Comparison of ENCODE assay signal across 1 cellular context in genomic region chr12:124231980-124232653, GRCh38.
TF ChIP-seq lines count a peak whose summit lies in the region.

No MANE protein-coding gene starts in this region.

TF ChIP-seq in HepG2, 621 proteins besides CTCF, POLR2A, EP300 and RAD21 (continued from another document):
- TF ChIP-seq RERE (CRISPR knock-in tag; IDR thresholded peaks at IDR 0.05; ENCODE audit: low read depth) (peak; percentile 32; the same call in 1 of the 2 replicates), ZNF333 (CRISPR knock-in tag; IDR thresholded peaks at IDR 0.05; ENCODE audit: borderline replicate concordance) (no peak), ZNF782 (CRISPR knock-in tag; IDR thresholded peaks at IDR 0.05; ENCODE audit: borderline replicate concordance) (no peak), GMEB2 (CRISPR knock-in tag; IDR thresholded peaks at IDR 0.05; ENCODE audit: low read depth) (no peak), ZNF260 (CRISPR knock-in tag; IDR thresholded peaks at IDR 0.05; ENCODE audit: borderline replicate concordance, low read depth) (no peak), NFAT5 (CRISPR knock-in tag; IDR thresholded peaks at IDR 0.05) (no peak), SIX4 (CRISPR knock-in tag; IDR thresholded peaks at IDR 0.05) (no peak), ZNF264 (CRISPR knock-in tag; IDR thresholded peaks at IDR 0.05) (no peak), GATAD2A (CRISPR knock-in tag; IDR thresholded peaks at IDR 0.05) (no peak), EZH2 (conservative IDR thresholded peaks at IDR 0.05; ENCODE audit: low read depth, low read length) (no peak), GZF1 (CRISPR knock-in tag; IDR thresholded peaks at IDR 0.05) (no peak), PBX3 (CRISPR knock-in tag; IDR thresholded peaks at IDR 0.05; ENCODE audit: borderline replicate concordance) (no peak), FOXO1 (CRISPR knock-in tag; IDR thresholded peaks at IDR 0.05) (no peak)
